ENCODE assay signal across 8 cellular contexts in the genomic region with DNA sequence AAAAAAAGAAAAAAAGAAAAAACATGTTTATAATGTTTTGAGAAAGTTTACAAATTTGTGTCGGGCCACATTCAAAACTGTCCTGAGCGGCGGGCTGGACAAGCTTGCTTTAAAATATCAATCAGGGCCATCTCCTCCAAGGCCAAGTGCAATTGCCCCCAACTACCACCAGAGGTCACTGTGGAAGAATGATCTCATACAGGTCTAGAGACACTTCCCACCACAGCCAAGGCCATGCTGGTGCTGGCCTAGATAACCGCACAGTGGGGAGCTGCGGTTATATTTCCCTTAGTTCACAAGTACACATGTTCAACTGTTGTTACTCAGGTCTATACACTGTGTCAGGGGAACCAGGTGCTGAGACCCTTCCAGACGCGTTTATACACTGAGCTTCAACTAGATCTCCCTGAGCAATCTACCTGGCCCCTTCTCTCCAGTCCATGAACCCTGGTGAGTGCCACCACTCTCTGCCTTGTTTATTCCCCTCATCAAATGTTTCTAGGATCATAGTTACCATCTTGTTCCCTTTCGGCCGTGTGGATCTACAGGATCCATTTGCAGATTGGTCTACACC.
DNase-seq lines count a peak whose midpoint lies in the region; ATAC-seq lines count a peak whose summit lies in the region.

No MANE protein-coding gene starts in this region.

- DNase-seq in NCI-H2196 (lab: John Stamatoyannopoulos, UW; ENCODE audit: unreplicated experiment): peak; percentile 25
- no peak for DNase-seq in NCI-H2196 treated with DMSO at 0.1 percent for 48 hours (lab: John Stamatoyannopoulos, UW; ENCODE audit: unreplicated experiment)
- DNase-seq in NCI-H1092 treated with DMSO at 0.1 percent for 48 hours (lab: John Stamatoyannopoulos, UW): peak; percentile 13
- peak; percentile 39 for DNase-seq in dedifferentiated amniotic fluid mesenchymal stem cell (ENCODE audit: extremely low spot score)
- DNase-seq in lung microvascular endothelial cell (ENCODE audit: low read depth in 2 of 2): peak; percentile 66 to 74
- peak; percentile 19 for DNase-seq in stimulated activated CD8-positive, alpha-beta memory T cell treated with anti-CD3 and anti-CD28 coated beads, Interleukin-7, amount 100 ng/mL, for 24 hours (ENCODE audit: low read depth)

- ATAC-seq in activated CD4-positive, CD25-positive, alpha-beta regulatory T cell treated with anti-CD3 and anti-CD28 coated beads, Interleukin-2, amount 50 U/mL, for 24 hours: peak; percentile 51 to 56
- ATAC-seq in HG03159 (IDR thresholded peaks at IDR 0.05; ENCODE audit: unreplicated experiment): no peak
